In genomic region chr10:87531908-87532622, GRCh38 we compare ENCODE assay signal across 13 cellular contexts. TPM values are rescaled to one million over a fixed set of nuclear protein-coding genes. Genes with fewer than 3 reads are reported as not detected.
DNase-seq lines count a peak whose midpoint lies in the region; ATAC-seq, FAIRE-seq and TF ChIP-seq lines count a peak whose summit lies in the region.
"Had no signal": no experiment of that assay in that cellular context is flagged by ENCODE, and none has a peak within 500 bp of the region (broad histone marks: within the 10 kb centered on the region; RNA-seq: fewer than 3 reads in every experiment).

No MANE protein-coding gene starts in this region.

- H3K4me3 ChIP-seq in liver (ENCODE audit: low read depth in 1 of 3, low read length in 3 of 3) (no peak overlapping the region), HepG2 (replicated peaks in 1 of 3; ENCODE audit: insufficient read depth in 1 of 3, low read depth in 2 of 3, low read length in 3 of 3) (no peak overlapping the region), fibroblast of lung (replicated peaks in 1 of 4; ENCODE audit: control extremely low read depth in 1 of 4, insufficient read depth in 1 of 4, low read depth in 3 of 4, low read length in 4 of 4) (peak overlapping the region in 1 of 4 experiments; percentile 5), mucosa of rectum (ENCODE audit: low read length in 2 of 2) (no peak overlapping the region)

- H3K4me2 ChIP-seq in HepG2 (ENCODE audit: low read depth, low read length) (no peak overlapping the region), fibroblast of lung (ENCODE audit: extremely low read depth, insufficient read depth, low read length) (peak overlapping the region; percentile 55)

- H3K9ac ChIP-seq in liver (ENCODE audit: low read depth in 1 of 2, low read length in 2 of 2): peak overlapping the region in 1 of 2 donors; percentile 6
- H3K9ac ChIP-seq in HepG2 (ENCODE audit: insufficient read depth, low read depth, low read length): no peak overlapping the region
- no peak overlapping the region for H3K9ac ChIP-seq in fibroblast of lung (ENCODE audit: insufficient read depth, low read length)
- H3K9ac ChIP-seq in mucosa of rectum (ENCODE audit: low read depth in 1 of 2, low read length in 2 of 2): no peak overlapping the region

- CTCF ChIA-PET in HepG2 (lab: Yijun Ruan, JAX; ENCODE audit: low intra/inter-chr PET ratio, low total read pairs): interaction anchor here (2.0 kb wide), 1 partner anchor 203 kb away, joined by 15 read pairs; no protein-coding TSS in a partner anchor
- CTCF ChIA-PET in activated CD8-positive, alpha-beta memory T cell treated with anti-CD3 and anti-CD28 coated beads, Interleukin-2, amount 10 ng/mL, durations not matched to agents 7 days and 5 days (lab: Charles Lee): no interaction called here

- peaks cover 7% of the 10 kb centered on the region for H3K4me1 Mint-ChIP-seq in activated CD8-positive, alpha-beta memory T cell treated with anti-CD3 and anti-CD28 coated beads, Interleukin-2, amount 10 ng/mL, durations not matched to agents 7 days and 5 days

- ATAC-seq in HepG2: no peak
- ATAC-seq in HG03196 (IDR thresholded peaks at IDR 0.05; ENCODE audit: unreplicated experiment): no peak
- ATAC-seq in activated CD8-positive, alpha-beta memory T cell treated with anti-CD3 and anti-CD28 coated beads, Interleukin-2, amount 10 ng/mL, durations not matched to agents 7 days and 5 days: no peak

- TF ChIP-seq CTCF in liver (IDR thresholded peaks at IDR 0.05; ENCODE audit: low read depth, low read length, missing input control): no peak
- no peak for TF ChIP-seq CTCF in HepG2 (CRISPR knock-in tag; IDR thresholded peaks at IDR 0.05)
- TF ChIP-seq CTCF in fibroblast of lung (conservative IDR thresholded peaks at IDR 0.05 in 1 of 2, IDR thresholded peaks at IDR 0.05 in 1 of 2; ENCODE audit: low read depth in 1 of 2, low read length in 2 of 2): no peak

- POLR2A ChIA-PET in HepG2 (lab: Yijun Ruan, JAX): no interaction called here

- H3K27ac ChIP-seq in liver (ENCODE audit: low read depth in 1 of 2, low read length in 2 of 2) (peak overlapping the region; percentile 21 to 59), HepG2 (ENCODE audit: extremely low read length, insufficient read depth, low read length) (no peak overlapping the region), fibroblast of lung (ENCODE audit: insufficient read depth, low read length) (no peak overlapping the region), mucosa of rectum (ENCODE audit: low read depth in 2 of 2, low read length in 2 of 2) (peak overlapping the region; percentile 9 to 70)

- TF ChIP-seq RAD21 in liver (IDR thresholded peaks at IDR 0.05): no peak
- no peak for TF ChIP-seq RAD21 in HepG2 (CRISPR knock-in tag; IDR thresholded peaks at IDR 0.05)

- no peaks in the 10 kb centered on the region for H3K9me3 Mint-ChIP-seq in activated CD8-positive, alpha-beta memory T cell treated with anti-CD3 and anti-CD28 coated beads, Interleukin-2, amount 10 ng/mL, durations not matched to agents 7 days and 5 days (ENCODE audit: low read depth)

- no peak for FAIRE-seq in HepG2 (lab: Jason Lieb, UNC)
- FAIRE-seq: bronchial epithelial cell, TTC549 had no signal

- no peaks in the 10 kb centered on the region for H3K27me3 Mint-ChIP-seq in activated CD8-positive, alpha-beta memory T cell treated with anti-CD3 and anti-CD28 coated beads, Interleukin-2, amount 10 ng/mL, durations not matched to agents 7 days and 5 days

- in situ Hi-C loops in HepG2 (cut with HindIII; ENCODE audit: extremely low pct_ligation_motif_present, low pct_unique_long_range_greater_than_20kb): no loop called here

- H3K36me3 ChIP-seq in liver (ENCODE audit: control insufficient read depth in 4 of 4, insufficient read depth in 3 of 4, low read depth in 1 of 4, low read length in 3 of 4) (peaks cover 0 to 4% (median 1%) of the 10 kb centered on the region in 4 donors), HepG2 (replicated peaks in 1 of 2; ENCODE audit: control insufficient read depth in 1 of 2, insufficient read depth in 2 of 2, low read length in 2 of 2) (peaks cover 0 to 16% of the 10 kb centered on the region in 2 experiments; a peak in 4 of 5 replicates), fibroblast of lung (ENCODE audit: control insufficient read depth, insufficient read depth, low read length) (no peaks in the 10 kb centered on the region), mucosa of rectum (ENCODE audit: control insufficient read depth in 2 of 2, insufficient read depth in 2 of 2, low read length in 2 of 2) (no peaks in the 10 kb centered on the region)

- no peak overlapping the region for H3K4me3 Mint-ChIP-seq in activated CD8-positive, alpha-beta memory T cell treated with anti-CD3 and anti-CD28 coated beads, Interleukin-2, amount 10 ng/mL, durations not matched to agents 7 days and 5 days

- H2AFZ ChIP-seq in HepG2 (ENCODE audit: low read length) (no peak overlapping the region), fibroblast of lung (ENCODE audit: low read length) (no peak overlapping the region)

- H3K4me1 ChIP-seq in liver (ENCODE audit: control insufficient read depth in 4 of 4, insufficient read depth in 4 of 4, low read length in 3 of 4): peaks cover 0 to 10% (median 4%) of the 10 kb centered on the region in 4 donors
- H3K4me1 ChIP-seq in HepG2 (ENCODE audit: insufficient read depth, low read length): no peaks in the 10 kb centered on the region
- H3K4me1 ChIP-seq in fibroblast of lung (ENCODE audit: control insufficient read depth, extremely low read depth, insufficient read depth, low read length): no peaks in the 10 kb centered on the region
- no peaks in the 10 kb centered on the region for H3K4me1 ChIP-seq in mucosa of rectum (ENCODE audit: control insufficient read depth in 2 of 2, insufficient read depth in 2 of 2, low read length in 2 of 2)

- H3K9me3 ChIP-seq in liver (ENCODE audit: control insufficient read depth in 4 of 4, low read length in 3 of 4): no peaks in the 10 kb centered on the region
- no peaks in the 10 kb centered on the region for H3K9me3 ChIP-seq in HepG2 (ENCODE audit: low read length)
- H3K9me3 ChIP-seq in fibroblast of lung (ENCODE audit: control insufficient read depth, insufficient read depth, low read depth, low read length): no peaks in the 10 kb centered on the region
- no peaks in the 10 kb centered on the region for H3K9me3 ChIP-seq in mucosa of rectum (ENCODE audit: control insufficient read depth in 2 of 2, low read length in 2 of 2)

- H3K36me3 Mint-ChIP-seq in activated CD8-positive, alpha-beta memory T cell treated with anti-CD3 and anti-CD28 coated beads, Interleukin-2, amount 10 ng/mL, durations not matched to agents 7 days and 5 days: peaks cover 36% of the 10 kb centered on the region

- no peak overlapping the region for H3K27ac Mint-ChIP-seq in activated CD8-positive, alpha-beta memory T cell treated with anti-CD3 and anti-CD28 coated beads, Interleukin-2, amount 10 ng/mL, durations not matched to agents 7 days and 5 days

- BruUV-seq in HepG2 (replicated peaks; lab: Mats Ljungman, UMichigan): no TSS peak

- H4K20me1 ChIP-seq in HepG2 (ENCODE audit: insufficient read depth, low read length) (no peaks in the 10 kb centered on the region), fibroblast of lung (ENCODE audit: control insufficient read depth, extremely low read depth, insufficient read depth, low read length) (no peaks in the 10 kb centered on the region)

- H3K79me2 ChIP-seq in HepG2 (ENCODE audit: insufficient read depth, low read length) (no peaks in the 10 kb centered on the region), fibroblast of lung (ENCODE audit: control insufficient read depth, insufficient read depth, low read length) (no peaks in the 10 kb centered on the region)

- no peak for TF ChIP-seq EP300 in HepG2 (IDR thresholded peaks at IDR 0.05; ENCODE audit: low read depth in 2 of 2, low read length in 2 of 2)
- TF ChIP-seq EP300 in HepG2 (CRISPR knock-in tag; IDR thresholded peaks at IDR 0.05; ENCODE audit: borderline replicate concordance): no peak

- intact Hi-C loops in HepG2 (cut with micrococcal nuclease; ENCODE audit: unreplicated experiment): loop anchor here (2.0 to 10.0 kb wide), 2 partner anchors 93 to 127 kb away; partner anchors contain the start of gene PAPSS2

- DNase-seq in HepG2 (ENCODE audit: low spot score): no peak
- DNase-seq in fibroblast of lung (ENCODE audit: low read depth in 2 of 2): peak; percentile 42 to 85
- DNase-seq in glomerular visceral epithelial cell (ENCODE audit: extremely low spot score): no peak
- no peak for DNase-seq in AG20443 (ENCODE audit: low spot score)
- no peak for DNase-seq in activated CD8-positive, alpha-beta memory T cell treated with anti-CD3 and anti-CD28 coated beads, Interleukin-2, amount 10 ng/mL, durations not matched to agents 7 days and 5 days
- DNase-seq: hippocampal formation, NCI-H2081, small intestine had no signal

- no peaks in the 10 kb centered on the region for H3K27me3 ChIP-seq in liver (ENCODE audit: control insufficient read depth in 4 of 4, insufficient read depth in 4 of 4, low read length in 3 of 4)
- no peaks in the 10 kb centered on the region for H3K27me3 ChIP-seq in HepG2 (ENCODE audit: control insufficient read depth in 1 of 2, insufficient read depth in 2 of 2, low read length in 2 of 2)
- no peaks in the 10 kb centered on the region for H3K27me3 ChIP-seq in fibroblast of lung (ENCODE audit: control insufficient read depth, insufficient read depth, low read length)
- H3K27me3 ChIP-seq in mucosa of rectum (ENCODE audit: control insufficient read depth in 2 of 2, insufficient read depth in 2 of 2, low read length in 2 of 2): no peaks in the 10 kb centered on the region

- TF ChIP-seq POLR2A in HepG2 (IDR thresholded peaks at IDR 0.05; ENCODE audit: insufficient read depth in 1 of 2, low read depth in 2 of 2, low read length in 2 of 2): no peak

- WGBS in liver: 53% methylated on average over 4 of the region's 4 CpGs
- 91% methylated on average over 4 of the region's 4 CpGs for WGBS in HepG2 (ENCODE audit: low lambda C conversion rate)

RNA-seq across cellular contexts. Expression of gene MINPP1, which starts 27.4 kb away (rescaled TPM):
- total RNA-seq in liver (100 to 1,000 TPM in 1 of 2 donors, 10 to 100 TPM in 1; 29.5 to 111 TPM), HepG2 (2016; rRNA removed; fragmentation: Illumina TruSeq; extraction: Trizol) (28.0 and 53.7 TPM in 2 replicates), fibroblast of lung (24.4 and 25.7 TPM in 2 replicates)
- polyA plus RNA-seq in liver (10 to 100 TPM; 19.1 to 19.8 TPM), HepG2 (2011; rRNA removed) (18.4 and 19.2 TPM in 2 replicates), fibroblast of lung (16.3 and 18.5 TPM in 2 replicates)
- total RNA-seq in HepG2 (2016; cell fraction: cytosol; rRNA removed; fragmentation: Illumina TruSeq; extraction: Trizol; ENCODE audit: low read depth): 3.9 and 4.8 TPM in 2 replicates
- 24.9 and 55.2 TPM in 2 replicates for total RNA-seq in HepG2 (2016; cell fraction: insoluble cytoplasmic fraction; rRNA removed; fragmentation: Illumina TruSeq; extraction: Trizol)
- 7.7 and 10.4 TPM in 2 replicates for total RNA-seq in HepG2 (2016; cell fraction: membrane; rRNA removed; fragmentation: Illumina TruSeq; extraction: Trizol)
- 52.9 and 65.7 TPM in 2 replicates for total RNA-seq in HepG2 (2016; cell fraction: nucleus; rRNA removed; fragmentation: Illumina TruSeq; extraction: Trizol)
- polyA plus RNA-seq in HepG2 (2011; cell fraction: cytosol; rRNA removed): 9.0 and 10.4 TPM in 2 replicates
- 9.9 and 11.4 TPM in 2 replicates for polyA plus RNA-seq in HepG2 (2011; cell fraction: nucleus; rRNA removed)
- 25.8 and 38.1 TPM in 2 replicates for polyA plus RNA-seq in HepG2 (2012)
- polyA plus RNA-seq in HepG2 (2016; cell fraction: cytosol; fragmentation: Illumina TruSeq; extraction: Trizol; ENCODE audit: low read depth): 2.4 TPM in 2 replicates
- 23.4 and 25.5 TPM in 2 replicates for polyA plus RNA-seq in HepG2 (2016; cell fraction: insoluble cytoplasmic fraction; fragmentation: Illumina TruSeq; extraction: Trizol; ENCODE audit: low read depth)
- 4.2 and 5.6 TPM in 2 replicates for polyA plus RNA-seq in HepG2 (2016; cell fraction: membrane; fragmentation: Illumina TruSeq; extraction: Trizol; ENCODE audit: low read depth)
- polyA plus RNA-seq in HepG2 (2016; cell fraction: nucleus; fragmentation: Illumina TruSeq; extraction: Trizol; ENCODE audit: insufficient read depth, low read depth): 70.3 and 77.7 TPM in 2 replicates
- polyA minus RNA-seq in HepG2 (2011; rRNA and poly(A)+ RNA removed; ENCODE audit: low replicate concordance): 6.3 and 28.3 TPM in 2 replicates
- 16.9 and 17.9 TPM in 2 replicates for polyA minus RNA-seq in HepG2 (2011; cell fraction: cytosol; rRNA and poly(A)+ RNA removed)
- polyA minus RNA-seq in HepG2 (2011; cell fraction: nucleus; rRNA and poly(A)+ RNA removed): 13.6 and 15.2 TPM in 2 replicates
- 22.5 TPM in 2 replicates for polyA plus RNA-seq in fibroblast of lung (2012)
- 1.3 and 2.0 TPM in 2 replicates for polyA minus RNA-seq in fibroblast of lung (ENCODE audit: low replicate concordance)
- total RNA-seq in activated CD8-positive, alpha-beta memory T cell treated with anti-CD3 and anti-CD28 coated beads, Interleukin-2, amount 10 ng/mL, durations not matched to agents 7 days and 5 days: 10 to 100 TPM in 1 of 2 experiments, 1 to 10 TPM in 1; 8.0 to 12.1 TPM

Comparison
In these comparisons a context has a peak if more than half of its experiments do, and no peak if none do; other contexts are left out.
1. H3K27ac ChIP-seq: peak in liver (2 of 2) and mucosa of rectum (2 of 2); none in HepG2 (single experiment) and fibroblast of lung (single experiment).
2. DNase-seq: peak in fibroblast of lung (2 of 2); none in HepG2 (single experiment), glomerular visceral epithelial cell (single experiment), AG20443 (single experiment) and activated CD8-positive, alpha-beta memory T cell treated with anti-CD3 and anti-CD28 coated beads, Interleukin-2, amount 10 ng/mL, durations not matched to agents 7 days and 5 days (single experiment).